ENCODE assay signal across 7 cellular contexts in the genomic region with DNA sequence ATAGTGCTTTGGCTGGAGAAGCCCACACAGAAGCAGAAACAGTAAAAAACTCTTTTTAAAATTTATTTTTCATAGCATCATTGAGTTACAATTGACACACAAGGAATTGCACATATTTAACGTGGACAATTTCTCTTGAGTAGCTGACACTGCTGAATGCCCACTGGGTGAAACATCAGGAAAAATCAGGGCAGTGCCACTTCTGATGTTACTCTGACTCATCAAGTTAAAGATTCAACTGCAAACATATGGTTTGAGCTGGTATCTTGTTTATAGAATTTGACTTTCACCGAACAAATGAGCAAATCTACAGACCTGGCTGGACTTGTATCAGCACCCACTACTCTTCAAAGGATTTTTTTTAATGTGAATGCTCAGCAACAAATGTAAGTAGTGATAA.
A peak's percentile ranks its signal among the peaks of the same experiment; 100 is the strongest.
DNase-seq lines count a peak whose midpoint lies in the region; ATAC-seq and TF ChIP-seq lines count a peak whose summit lies in the region.
"Not testable (repeated sequence)": the region's sequence is repeated elsewhere in the genome, so short reads cannot be mapped to it uniquely, and the experiment has no call there.

No MANE protein-coding gene starts in this region.

- H3K27me3 ChIP-seq in foreskin keratinocyte = not testable (repeated sequence)

- not testable (repeated sequence) for TF ChIP-seq CTCF in RWPE1 (conservative IDR thresholded peaks at IDR 0.05; ENCODE audit: low read depth); mucosa of descending colon (IDR thresholded peaks at IDR 0.05)
- TF ChIP-seq CTCF in epithelial cell of esophagus (IDR thresholded peaks at IDR 0.05; ENCODE audit: insufficient read depth, low read depth, low read length, missing control alignments) (peak; percentile 6), foreskin keratinocyte (conservative IDR thresholded peaks at IDR 0.05) (peak; percentile 7)

- CTCF ChIA-PET in RWPE1 (lab: Yijun Ruan, JAX) = interaction anchor here (0.8 kb wide), 1 partner anchor 248 kb away, joined by 3 read pairs; no protein-coding TSS in a partner anchor

- ATAC-seq in foreskin keratinocyte (peak; percentile 94), mucosa of descending colon (peak; percentile 45)

- H3K4me3 ChIP-seq in epithelial cell of esophagus (ENCODE audit: low read length); mucosa of descending colon: not testable (repeated sequence)

- H3K27ac ChIP-seq in RWPE1 = peak overlapping the region; percentile 60; the same call in 1 of the 2 replicates
- H3K27ac ChIP-seq in foreskin keratinocyte = peak overlapping the region; percentile 65

- H3K4me1 ChIP-seq in foreskin keratinocyte; mucosa of descending colon (ENCODE audit: low read depth): not testable (repeated sequence)

- DNase-seq in Daoy (ENCODE audit: low read depth) = peak; percentile 44
- peak; percentile 44 for DNase-seq in HS-5 (ENCODE audit: low read depth)
- DNase-seq in NCI-H345 (lab: John Stamatoyannopoulos, UW) = peak; percentile 17
- peak; percentile 66 for DNase-seq in RWPE1 (ENCODE audit: low spot score)
- DNase-seq in epithelial cell of esophagus (ENCODE audit: low read depth) = peak; percentile 91
- DNase-seq in foreskin keratinocyte = peak; percentile 67 to 85
- DNase-seq in mucosa of descending colon = not testable (repeated sequence)

- POLR2A ChIA-PET in RWPE1 (lab: Yijun Ruan, JAX; ENCODE audit: low non-redundant PET) = not testable (repeated sequence)

- not testable (repeated sequence) for H3K36me3 ChIP-seq in mucosa of descending colon (ENCODE audit: low read depth)

- intact Hi-C loops in mucosa of descending colon (cut with DNase I, micrococcal nuclease) = not testable (repeated sequence)

- not testable (repeated sequence) for H3K9me3 ChIP-seq in mucosa of descending colon
